Comparison of ENCODE assay signal across 3 cellular contexts in the genomic region with DNA sequence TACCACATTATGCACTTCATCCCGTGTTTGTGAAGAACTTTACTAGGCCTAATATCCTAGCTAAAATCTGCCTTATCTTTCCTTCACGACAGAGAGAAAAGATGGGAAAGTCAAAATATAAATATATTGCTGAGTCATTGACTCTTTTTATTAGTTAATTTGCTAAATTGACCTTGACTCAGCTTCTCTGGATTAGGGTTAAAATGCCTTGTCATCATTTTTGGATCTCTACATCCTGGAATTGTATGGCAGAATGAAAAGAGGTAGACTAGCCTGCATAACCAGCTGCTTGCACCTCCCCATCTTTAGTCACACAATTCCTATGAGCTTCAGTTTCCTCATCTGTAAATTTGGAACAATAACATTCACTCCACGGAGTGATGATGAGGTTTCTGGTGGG.
TF ChIP-seq lines count a peak whose summit lies in the region.

No MANE protein-coding gene starts in this region.

TF ChIP-seq in SK-N-SH, 30 proteins besides CTCF, POLR2A, EP300 and RAD21 (continued from another document):
- TF ChIP-seq, protein P1, sequence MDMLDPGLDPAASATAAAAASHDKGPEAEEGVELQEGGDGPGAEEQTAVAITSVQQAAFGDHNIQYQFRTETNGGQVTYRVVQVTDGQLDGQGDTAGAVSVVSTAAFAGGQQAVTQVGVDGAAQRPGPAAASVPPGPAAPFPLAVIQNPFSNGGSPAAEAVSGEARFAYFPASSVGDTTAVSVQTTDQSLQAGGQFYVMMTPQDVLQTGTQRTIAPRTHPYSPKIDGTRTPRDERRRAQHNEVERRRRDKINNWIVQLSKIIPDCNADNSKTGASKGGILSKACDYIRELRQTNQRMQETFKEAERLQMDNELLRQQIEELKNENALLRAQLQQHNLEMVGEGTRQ (IDR thresholded peaks at IDR 0.05; ENCODE audit: borderline replicate concordance, low read depth, low read length) = no peak
- TF ChIP-seq POLR2AphosphoS5 (IDR thresholded peaks at IDR 0.05; ENCODE audit: low read depth, low read length) = no peak

TF ChIP-seq in SK-N-SH treated with all-trans-retinoic acid at 6 μM for 48 hours, 23 proteins besides CTCF, POLR2A, EP300 and RAD21 (continued from another document):
- TF ChIP-seq, protein P2, sequence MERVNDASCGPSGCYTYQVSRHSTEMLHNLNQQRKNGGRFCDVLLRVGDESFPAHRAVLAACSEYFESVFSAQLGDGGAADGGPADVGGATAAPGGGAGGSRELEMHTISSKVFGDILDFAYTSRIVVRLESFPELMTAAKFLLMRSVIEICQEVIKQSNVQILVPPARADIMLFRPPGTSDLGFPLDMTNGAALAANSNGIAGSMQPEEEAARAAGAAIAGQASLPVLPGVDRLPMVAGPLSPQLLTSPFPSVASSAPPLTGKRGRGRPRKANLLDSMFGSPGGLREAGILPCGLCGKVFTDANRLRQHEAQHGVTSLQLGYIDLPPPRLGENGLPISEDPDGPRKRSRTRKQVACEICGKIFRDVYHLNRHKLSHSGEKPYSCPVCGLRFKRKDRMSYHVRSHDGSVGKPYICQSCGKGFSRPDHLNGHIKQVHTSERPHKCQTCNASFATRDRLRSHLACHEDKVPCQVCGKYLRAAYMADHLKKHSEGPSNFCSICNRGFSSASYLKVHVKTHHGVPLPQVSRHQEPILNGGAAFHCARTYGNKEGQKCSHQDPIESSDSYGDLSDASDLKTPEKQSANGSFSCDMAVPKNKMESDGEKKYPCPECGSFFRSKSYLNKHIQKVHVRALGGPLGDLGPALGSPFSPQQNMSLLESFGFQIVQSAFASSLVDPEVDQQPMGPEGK (CRISPR knock-in tag; IDR thresholded peaks at IDR 0.05; ENCODE audit: borderline replicate concordance) = no peak
- TF ChIP-seq, protein P3, sequence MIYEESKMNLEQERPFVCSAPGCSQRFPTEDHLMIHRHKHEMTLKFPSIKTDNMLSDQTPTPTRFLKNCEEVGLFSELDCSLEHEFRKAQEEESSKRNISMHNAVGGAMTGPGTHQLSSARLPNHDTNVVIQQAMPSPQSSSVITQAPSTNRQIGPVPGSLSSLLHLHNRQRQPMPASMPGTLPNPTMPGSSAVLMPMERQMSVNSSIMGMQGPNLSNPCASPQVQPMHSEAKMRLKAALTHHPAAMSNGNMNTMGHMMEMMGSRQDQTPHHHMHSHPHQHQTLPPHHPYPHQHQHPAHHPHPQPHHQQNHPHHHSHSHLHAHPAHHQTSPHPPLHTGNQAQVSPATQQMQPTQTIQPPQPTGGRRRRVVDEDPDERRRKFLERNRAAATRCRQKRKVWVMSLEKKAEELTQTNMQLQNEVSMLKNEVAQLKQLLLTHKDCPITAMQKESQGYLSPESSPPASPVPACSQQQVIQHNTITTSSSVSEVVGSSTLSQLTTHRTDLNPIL (CRISPR knock-in tag; IDR thresholded peaks at IDR 0.05; ENCODE audit: low read depth) = no peak
- TF ChIP-seq, protein P4, sequence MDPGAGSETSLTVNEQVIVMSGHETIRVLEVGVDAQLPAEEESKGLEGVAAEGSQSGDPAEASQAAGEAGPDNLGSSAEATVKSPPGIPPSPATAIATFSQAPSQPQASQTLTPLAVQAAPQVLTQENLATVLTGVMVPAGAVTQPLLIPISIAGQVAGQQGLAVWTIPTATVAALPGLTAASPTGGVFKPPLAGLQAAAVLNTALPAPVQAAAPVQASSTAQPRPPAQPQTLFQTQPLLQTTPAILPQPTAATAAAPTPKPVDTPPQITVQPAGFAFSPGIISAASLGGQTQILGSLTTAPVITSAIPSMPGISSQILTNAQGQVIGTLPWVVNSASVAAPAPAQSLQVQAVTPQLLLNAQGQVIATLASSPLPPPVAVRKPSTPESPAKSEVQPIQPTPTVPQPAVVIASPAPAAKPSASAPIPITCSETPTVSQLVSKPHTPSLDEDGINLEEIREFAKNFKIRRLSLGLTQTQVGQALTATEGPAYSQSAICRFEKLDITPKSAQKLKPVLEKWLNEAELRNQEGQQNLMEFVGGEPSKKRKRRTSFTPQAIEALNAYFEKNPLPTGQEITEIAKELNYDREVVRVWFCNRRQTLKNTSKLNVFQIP (CRISPR knock-in tag; IDR thresholded peaks at IDR 0.05; ENCODE audit: borderline replicate concordance, low read depth) = no peak
- TF ChIP-seq ISL1 (CRISPR knock-in tag; IDR thresholded peaks at IDR 0.05) = no peak
- TF ChIP-seq TOX (CRISPR knock-in tag; IDR thresholded peaks at IDR 0.05; ENCODE audit: borderline replicate concordance) = no peak
- no peak for TF ChIP-seq ESRRG (CRISPR knock-in tag; IDR thresholded peaks at IDR 0.05)
- no peak for TF ChIP-seq SNAI2 (CRISPR knock-in tag; IDR thresholded peaks at IDR 0.05)
- no peak for TF ChIP-seq ZC3H10 (CRISPR knock-in tag; IDR thresholded peaks at IDR 0.05)
- TF ChIP-seq GLIS3 (CRISPR knock-in tag; IDR thresholded peaks at IDR 0.05) = no peak
- no peak for TF ChIP-seq OSR1 (CRISPR knock-in tag; IDR thresholded peaks at IDR 0.05)
- TF ChIP-seq ZNF8 (CRISPR knock-in tag; IDR thresholded peaks at IDR 0.05) = no peak
- TF ChIP-seq RARB (CRISPR knock-in tag; IDR thresholded peaks at IDR 0.05) = no peak
- TF ChIP-seq ZNF565 (CRISPR knock-in tag; conservative IDR thresholded peaks at IDR 0.05; ENCODE audit: low read depth) = no peak
- TF ChIP-seq ZFP3 (CRISPR knock-in tag; IDR thresholded peaks at IDR 0.05) = no peak
- TF ChIP-seq PPARA (CRISPR knock-in tag; IDR thresholded peaks at IDR 0.05; ENCODE audit: borderline replicate concordance) = no peak
- no peak; the same call in 1 of the 2 replicates for TF ChIP-seq BACH2 (CRISPR knock-in tag; IDR thresholded peaks at IDR 0.05; ENCODE audit: borderline replicate concordance)
- TF ChIP-seq, protein P5, sequence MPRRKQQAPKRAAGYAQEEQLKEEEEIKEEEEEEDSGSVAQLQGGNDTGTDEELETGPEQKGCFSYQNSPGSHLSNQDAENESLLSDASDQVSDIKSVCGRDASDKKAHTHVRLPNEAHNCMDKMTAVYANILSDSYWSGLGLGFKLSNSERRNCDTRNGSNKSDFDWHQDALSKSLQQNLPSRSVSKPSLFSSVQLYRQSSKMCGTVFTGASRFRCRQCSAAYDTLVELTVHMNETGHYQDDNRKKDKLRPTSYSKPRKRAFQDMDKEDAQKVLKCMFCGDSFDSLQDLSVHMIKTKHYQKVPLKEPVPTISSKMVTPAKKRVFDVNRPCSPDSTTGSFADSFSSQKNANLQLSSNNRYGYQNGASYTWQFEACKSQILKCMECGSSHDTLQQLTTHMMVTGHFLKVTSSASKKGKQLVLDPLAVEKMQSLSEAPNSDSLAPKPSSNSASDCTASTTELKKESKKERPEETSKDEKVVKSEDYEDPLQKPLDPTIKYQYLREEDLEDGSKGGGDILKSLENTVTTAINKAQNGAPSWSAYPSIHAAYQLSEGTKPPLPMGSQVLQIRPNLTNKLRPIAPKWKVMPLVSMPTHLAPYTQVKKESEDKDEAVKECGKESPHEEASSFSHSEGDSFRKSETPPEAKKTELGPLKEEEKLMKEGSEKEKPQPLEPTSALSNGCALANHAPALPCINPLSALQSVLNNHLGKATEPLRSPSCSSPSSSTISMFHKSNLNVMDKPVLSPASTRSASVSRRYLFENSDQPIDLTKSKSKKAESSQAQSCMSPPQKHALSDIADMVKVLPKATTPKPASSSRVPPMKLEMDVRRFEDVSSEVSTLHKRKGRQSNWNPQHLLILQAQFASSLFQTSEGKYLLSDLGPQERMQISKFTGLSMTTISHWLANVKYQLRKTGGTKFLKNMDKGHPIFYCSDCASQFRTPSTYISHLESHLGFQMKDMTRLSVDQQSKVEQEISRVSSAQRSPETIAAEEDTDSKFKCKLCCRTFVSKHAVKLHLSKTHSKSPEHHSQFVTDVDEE (CRISPR knock-in tag; IDR thresholded peaks at IDR 0.05) = no peak
- TF ChIP-seq ZFP30 (CRISPR knock-in tag; IDR thresholded peaks at IDR 0.05) = no peak

TF ChIP-seq in K562, 482 proteins besides CTCF, POLR2A, EP300 and RAD21 (continued from another document):
- TF ChIP-seq MAFK (IDR thresholded peaks at IDR 0.05; ENCODE audit: low read length) = peak; percentile 73
- TF ChIP-seq, protein P6, sequence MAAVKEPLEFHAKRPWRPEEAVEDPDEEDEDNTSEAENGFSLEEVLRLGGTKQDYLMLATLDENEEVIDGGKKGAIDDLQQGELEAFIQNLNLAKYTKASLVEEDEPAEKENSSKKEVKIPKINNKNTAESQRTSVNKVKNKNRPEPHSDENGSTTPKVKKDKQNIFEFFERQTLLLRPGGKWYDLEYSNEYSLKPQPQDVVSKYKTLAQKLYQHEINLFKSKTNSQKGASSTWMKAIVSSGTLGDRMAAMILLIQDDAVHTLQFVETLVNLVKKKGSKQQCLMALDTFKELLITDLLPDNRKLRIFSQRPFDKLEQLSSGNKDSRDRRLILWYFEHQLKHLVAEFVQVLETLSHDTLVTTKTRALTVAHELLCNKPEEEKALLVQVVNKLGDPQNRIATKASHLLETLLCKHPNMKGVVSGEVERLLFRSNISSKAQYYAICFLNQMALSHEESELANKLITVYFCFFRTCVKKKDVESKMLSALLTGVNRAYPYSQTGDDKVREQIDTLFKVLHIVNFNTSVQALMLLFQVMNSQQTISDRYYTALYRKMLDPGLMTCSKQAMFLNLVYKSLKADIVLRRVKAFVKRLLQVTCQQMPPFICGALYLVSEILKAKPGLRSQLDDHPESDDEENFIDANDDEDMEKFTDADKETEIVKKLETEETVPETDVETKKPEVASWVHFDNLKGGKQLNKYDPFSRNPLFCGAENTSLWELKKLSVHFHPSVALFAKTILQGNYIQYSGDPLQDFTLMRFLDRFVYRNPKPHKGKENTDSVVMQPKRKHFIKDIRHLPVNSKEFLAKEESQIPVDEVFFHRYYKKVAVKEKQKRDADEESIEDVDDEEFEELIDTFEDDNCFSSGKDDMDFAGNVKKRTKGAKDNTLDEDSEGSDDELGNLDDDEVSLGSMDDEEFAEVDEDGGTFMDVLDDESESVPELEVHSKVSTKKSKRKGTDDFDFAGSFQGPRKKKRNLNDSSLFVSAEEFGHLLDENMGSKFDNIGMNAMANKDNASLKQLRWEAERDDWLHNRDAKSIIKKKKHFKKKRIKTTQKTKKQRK (IDR thresholded peaks at IDR 0.05; ENCODE audit: borderline replicate concordance, low read depth, low read length) = no peak
